ENCODE assay signal across 18 cellular contexts in the genomic region with DNA sequence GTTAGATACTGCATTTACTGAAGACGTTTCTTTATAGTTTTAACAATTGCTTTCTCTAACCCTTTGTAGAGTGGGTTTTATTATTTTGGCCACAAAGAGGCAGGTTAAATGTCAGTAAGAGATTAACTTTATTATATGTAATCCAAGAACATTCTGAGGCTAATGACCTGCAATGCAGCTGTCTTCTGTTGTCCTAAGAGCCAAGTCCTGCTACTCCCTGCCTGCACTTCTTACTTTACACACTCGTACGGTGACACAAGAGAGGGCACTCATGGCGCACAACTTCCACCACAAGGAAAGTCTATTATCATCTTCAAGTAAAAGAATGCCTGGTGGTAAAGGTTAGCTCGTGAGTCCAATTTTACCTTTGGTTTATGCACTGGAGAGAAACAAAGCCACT.
"Had no signal": no experiment of that assay in that cellular context is flagged by ENCODE, and none has a peak within 500 bp of the region (broad histone marks: within the 10 kb centered on the region; RNA-seq: fewer than 3 reads in every experiment).

No MANE protein-coding gene starts in this region.

- ATAC-seq: effector memory CD8-positive, alpha-beta T cell; gastrocnemius medialis; heart right ventricle; lower lobe of right lung; right lobe of liver; stimulated activated effector memory CD8-positive, alpha-beta T cell treated with anti-CD3 and anti-CD28 coated beads, Interleukin-12 subunit alpha, Interleukin-12 subunit beta, amount 100 ng/mL, for 72 hours; stimulated activated naive CD8-positive, alpha-beta T cell treated with anti-CD3 and anti-CD28 coated beads, Interleukin-15, Interleukin-2, amounts not matched to agents 100 U/mL and 50 U/mL, for 24 hours had no signal

- H3K4me3 Mint-ChIP-seq: dendritic cell treated with granulocyte-macrophage colony-stimulating factor and Interleukin-4, amounts not matched to agents 40 ng/mL and 50 ng/mL, for 4 days; effector memory CD8-positive, alpha-beta T cell; memory B cell; mesothelial cell of epicardium; nephron; stimulated activated effector memory CD8-positive, alpha-beta T cell treated with anti-CD3 and anti-CD28 coated beads, Interleukin-12 subunit alpha, Interleukin-12 subunit beta, amount 100 ng/mL, for 72 hours had no signal

- H3K4me1 Mint-ChIP-seq: memory B cell; mesothelial cell of epicardium; stimulated activated effector memory CD8-positive, alpha-beta T cell treated with anti-CD3 and anti-CD28 coated beads, Interleukin-12 subunit alpha, Interleukin-12 subunit beta, amount 100 ng/mL, for 72 hours had no signal

- H3K27me3 Mint-ChIP-seq: dendritic cell treated with granulocyte-macrophage colony-stimulating factor and Interleukin-4, amounts not matched to agents 40 ng/mL and 50 ng/mL, for 4 days; effector memory CD8-positive, alpha-beta T cell; memory B cell had no signal

- H3K27ac Mint-ChIP-seq: dendritic cell treated with granulocyte-macrophage colony-stimulating factor and Interleukin-4, amounts not matched to agents 40 ng/mL and 50 ng/mL, for 4 days; effector memory CD8-positive, alpha-beta T cell; memory B cell; mesothelial cell of epicardium; nephron; stimulated activated effector memory CD8-positive, alpha-beta T cell treated with anti-CD3 and anti-CD28 coated beads, Interleukin-12 subunit alpha, Interleukin-12 subunit beta, amount 100 ng/mL, for 72 hours had no signal

- DNase-seq: effector memory CD8-positive, alpha-beta T cell; gastrocnemius medialis; heart right ventricle; islet precursor cell; left ventricle myocardium inferior; lower lobe of right lung; retina; right lobe of liver; stimulated activated CD4-positive, alpha-beta T cell treated with anti-CD3 and anti-CD28 coated beads, Interleukin-4, amount 100 ng/mL, for 1 hour; stimulated activated CD8-positive, alpha-beta memory T cell treated with anti-CD3 and anti-CD28 coated beads, Interleukin-4, amount 100 ng/mL, for 48 hours; stimulated activated naive CD8-positive, alpha-beta T cell treated with anti-CD3 and anti-CD28 coated beads, Interleukin-15, Interleukin-2, amounts not matched to agents 100 U/mL and 50 U/mL, for 24 hours; thyroid gland; upper lobe of left lung had no signal

- H3K36me3 Mint-ChIP-seq: memory B cell; mesothelial cell of epicardium; stimulated activated effector memory CD8-positive, alpha-beta T cell treated with anti-CD3 and anti-CD28 coated beads, Interleukin-12 subunit alpha, Interleukin-12 subunit beta, amount 100 ng/mL, for 72 hours had no signal

- H3K9me3 Mint-ChIP-seq: mesothelial cell of epicardium had no signal
